In the genomic region with DNA sequence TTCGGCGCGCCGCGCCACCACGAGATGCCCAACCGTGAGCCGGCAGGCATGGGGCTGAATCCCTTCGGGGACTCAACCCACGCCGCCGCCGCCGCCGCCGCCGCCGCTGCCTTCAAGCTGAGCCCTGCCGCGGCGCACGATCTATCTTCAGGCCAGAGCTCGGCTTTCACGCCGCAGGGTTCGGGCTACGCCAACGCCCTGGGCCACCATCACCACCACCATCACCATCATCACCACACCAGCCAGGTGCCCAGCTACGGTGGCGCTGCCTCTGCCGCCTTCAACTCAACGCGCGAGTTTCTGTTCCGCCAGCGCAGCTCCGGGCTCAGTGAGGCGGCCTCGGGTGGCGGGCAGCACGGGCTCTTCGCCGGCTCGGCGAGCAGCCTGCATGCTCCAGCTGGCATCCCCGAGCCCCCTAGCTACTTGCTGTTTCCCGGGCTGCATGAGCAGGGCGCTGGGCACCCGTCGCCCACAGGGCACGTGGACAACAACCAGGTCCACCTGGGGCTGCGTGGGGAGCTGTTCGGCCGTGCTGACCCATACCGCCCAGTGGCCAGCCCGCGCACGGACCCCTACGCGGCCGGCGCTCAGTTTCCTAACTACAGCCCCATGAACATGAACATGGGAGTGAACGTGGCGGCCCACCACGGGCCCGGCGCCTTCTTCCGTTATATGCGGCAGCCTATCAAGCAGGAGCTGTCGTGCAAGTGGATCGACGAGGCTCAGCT, we compare ENCODE assay signal across 14 cellular contexts. TPM values are rescaled to one million over a fixed set of nuclear protein-coding genes. Genes with fewer than 3 reads are reported as not detected.
A peak's percentile ranks its signal among the peaks of the same experiment; 100 is the strongest.
DNase-seq lines count a peak whose midpoint lies in the region; ATAC-seq, FAIRE-seq and TF ChIP-seq lines count a peak whose summit lies in the region.
"Had no signal": no experiment of that assay in that cellular context is flagged by ENCODE, and none has a peak within 500 bp of the region (broad histone marks: within the 10 kb centered on the region; RNA-seq: fewer than 3 reads in every experiment).

No MANE protein-coding gene starts in this region.

- ATAC-seq in activated T-cell treated with anti-CD3 and anti-CD28 coated beads, Interleukin-2, amount 50 U/mL, for 72 hours (replicated peaks in 1 of 2), result peak; percentile 26 to 28
- ATAC-seq in activated T-helper 17 cell treated with anti-CD3 and anti-CD28 coated beads, Interleukin-2, amount 50 U/mL, for 72 hours (replicated peaks), result no peak
- ATAC-seq in HG03108 (IDR thresholded peaks at IDR 0.05; ENCODE audit: unreplicated experiment), result no peak

- peaks cover 0 to 5% of the 10 kb centered on the region in 2 donors for H3K4me1 ChIP-seq in kidney (ENCODE audit: control insufficient read depth in 1 of 2, insufficient read depth in 1 of 2, low read depth in 1 of 2, low read length in 2 of 2)
- peaks cover 23% of the 10 kb centered on the region for H3K4me1 ChIP-seq in suprapubic skin

- no peak for TF ChIP-seq POLR2A in suprapubic skin (IDR thresholded peaks at IDR 0.05)

- peak overlapping the region in 1 of 2 donors; percentile 56 for H3K4me3 ChIP-seq in kidney (ENCODE audit: low read length in 2 of 2)
- H3K4me3 ChIP-seq in suprapubic skin, result peak overlapping the region; percentile 59

- H3K36me3 ChIP-seq in kidney (ENCODE audit: control insufficient read depth in 1 of 2, insufficient read depth in 2 of 2, low read length in 2 of 2) (no peaks in the 10 kb centered on the region), suprapubic skin (no peaks in the 10 kb centered on the region)
- H3K36me3 ChIP-seq: HAP-1, SJSA1 had no signal

- H3K9me3 Mint-ChIP-seq in activated T-cell treated with anti-CD3 and anti-CD28 coated beads, Interleukin-2, amount 50 U/mL, for 72 hours, result peaks cover 0 to 2% of the 10 kb centered on the region in 2 donors
- H3K9me3 Mint-ChIP-seq in activated T-helper 17 cell treated with anti-CD3 and anti-CD28 coated beads, Interleukin-2, amount 50 U/mL, for 72 hours, result no peaks in the 10 kb centered on the region

- H3K4me1 Mint-ChIP-seq in activated T-cell treated with anti-CD3 and anti-CD28 coated beads, Interleukin-2, amount 50 U/mL, for 72 hours (ENCODE audit: low read depth), result peaks cover 20% of the 10 kb centered on the region
- H3K4me1 Mint-ChIP-seq in activated T-helper 17 cell treated with anti-CD3 and anti-CD28 coated beads, Interleukin-2, amount 50 U/mL, for 72 hours, result peaks cover 5% of the 10 kb centered on the region

- H3K9ac ChIP-seq in kidney (ENCODE audit: low read length in 2 of 2), result no peak overlapping the region

- peaks cover 82% of the 10 kb centered on the region for H3K27me3 Mint-ChIP-seq in activated T-cell treated with anti-CD3 and anti-CD28 coated beads, Interleukin-2, amount 50 U/mL, for 72 hours (ENCODE audit: low read depth)
- H3K27me3 Mint-ChIP-seq in activated T-helper 17 cell treated with anti-CD3 and anti-CD28 coated beads, Interleukin-2, amount 50 U/mL, for 72 hours, result peaks cover 31% of the 10 kb centered on the region

- H3K27me3 ChIP-seq in suprapubic skin, result peaks cover 84% of the 10 kb centered on the region

- H3K36me3 Mint-ChIP-seq in activated T-cell treated with anti-CD3 and anti-CD28 coated beads, Interleukin-2, amount 50 U/mL, for 72 hours (ENCODE audit: insufficient read depth in 2 of 2), result peaks cover 1 to 5% of the 10 kb centered on the region in 2 donors
- H3K36me3 Mint-ChIP-seq in activated T-helper 17 cell treated with anti-CD3 and anti-CD28 coated beads, Interleukin-2, amount 50 U/mL, for 72 hours (ENCODE audit: low read depth), result peaks cover 6% of the 10 kb centered on the region

- TF ChIP-seq EP300 in suprapubic skin (IDR thresholded peaks at IDR 0.05), result no peak

- intact Hi-C loops in kidney (cut with DNase I), result no loop called here

- FAIRE-seq in kidney (lab: Jason Lieb, UNC), result no peak

- no peak for DNase-seq in activated T-cell treated with anti-CD3 and anti-CD28 coated beads, Interleukin-2, amount 50 U/mL, for 72 hours
- DNase-seq in activated T-cell treated with anti-CD3 and anti-CD28 coated beads for 4 hours (no peak), kidney (peak; percentile 74), suprapubic skin (ENCODE audit: low spot score in 2 of 2) (no peak), GF-D8 (lab: John Stamatoyannopoulos, UW) (no peak), anterior cingulate cortex (lab: John Stamatoyannopoulos, UW) (no peak)
- DNase-seq: activated gamma-delta T cell, NCI-H1436 treated with DMSO at 0.1 percent for 48 hours had no signal

- H3K4me3 Mint-ChIP-seq in activated T-cell treated with anti-CD3 and anti-CD28 coated beads, Interleukin-2, amount 50 U/mL, for 72 hours, result peak overlapping the region; percentile 81 to 82
- H3K4me3 Mint-ChIP-seq in activated T-helper 17 cell treated with anti-CD3 and anti-CD28 coated beads, Interleukin-2, amount 50 U/mL, for 72 hours, result peak overlapping the region; percentile 52

- H3K9me3 ChIP-seq in kidney (ENCODE audit: control insufficient read depth in 1 of 2, low read length in 2 of 2) (no peaks in the 10 kb centered on the region), suprapubic skin (no peaks in the 10 kb centered on the region)
- H3K9me3 ChIP-seq: HAP-1, SJSA1 had no signal

- WGBS in suprapubic skin, result 50% methylated on average over 25 of the region's 72 CpGs

- no peak for TF ChIP-seq CTCF in kidney (IDR thresholded peaks at IDR 0.05; ENCODE audit: borderline replicate concordance, extremely low read depth, insufficient read depth)
- no peak for TF ChIP-seq CTCF in suprapubic skin (IDR thresholded peaks at IDR 0.05)

- H3K27ac ChIP-seq in kidney (ENCODE audit: low read depth in 2 of 2, low read length in 2 of 2), result no peak overlapping the region
- no peak overlapping the region for H3K27ac ChIP-seq in suprapubic skin
- H3K27ac ChIP-seq: SJSA1 had no signal

- peak overlapping the region; percentile 82 for H3K27ac Mint-ChIP-seq in activated T-cell treated with anti-CD3 and anti-CD28 coated beads, Interleukin-2, amount 50 U/mL, for 72 hours
- H3K27ac Mint-ChIP-seq in activated T-helper 17 cell treated with anti-CD3 and anti-CD28 coated beads, Interleukin-2, amount 50 U/mL, for 72 hours, result no peak overlapping the region
- H3K27ac Mint-ChIP-seq: CD14-positive monocyte had no signal

RNA-seq across cellular contexts. Expression of a gene that starts 1.0 kb away (rescaled TPM):
- not detected for total RNA-seq in activated T-cell treated with anti-CD3 and anti-CD28 coated beads, Interleukin-2, amount 50 U/mL, for 72 hours
- total RNA-seq in activated T-helper 17 cell treated with anti-CD3 and anti-CD28 coated beads, Interleukin-2, amount 50 U/mL, for 72 hours, result not detected
- total RNA-seq in kidney, result not detected
- polyA plus RNA-seq in kidney (ENCODE audit: insufficient read depth, low read depth, low replicate concordance), result not detected
- not detected for total RNA-seq in suprapubic skin
- total RNA-seq: SJSA1 had no signal
- polyA plus RNA-seq: CD14-positive monocyte, esophagus had no signal

Comparison
In these comparisons a context has a peak if more than half of its experiments do, and no peak if none do; other contexts are left out.
1. ATAC-seq: peak in activated T-cell treated with anti-CD3 and anti-CD28 coated beads, Interleukin-2, amount 50 U/mL, for 72 hours (2 of 2); none in activated T-helper 17 cell treated with anti-CD3 and anti-CD28 coated beads, Interleukin-2, amount 50 U/mL, for 72 hours (single experiment) and HG03108 (single experiment).